Comparison of ENCODE assay signal across 8 cellular contexts in genomic region chr2:13006829-13007715, GRCh38.
A peak's percentile ranks its signal among the peaks of the same experiment; 100 is the strongest.
DNase-seq lines count a peak whose midpoint lies in the region; ATAC-seq and TF ChIP-seq lines count a peak whose summit lies in the region.

No MANE protein-coding gene starts in this region.

- TF ChIP-seq CTCF in foreskin keratinocyte (conservative IDR thresholded peaks at IDR 0.05) (peak; percentile 88), omental fat pad (IDR thresholded peaks at IDR 0.05) (peak in 1 of 3 donors; percentile 59), thoracic aorta (IDR thresholded peaks at IDR 0.05) (peak; percentile 86)

- H3K4me1 ChIP-seq in foreskin keratinocyte (peaks cover 6% of the 10 kb centered on the region), thoracic aorta (ENCODE audit: control insufficient read depth in 1 of 2, low read depth in 2 of 2) (peaks cover 4 to 24% of the 10 kb centered on the region in 2 donors)

- DNase-seq in DMS 273 (lab: John Stamatoyannopoulos, UW; ENCODE audit: unreplicated experiment) (peak; percentile 80), RPMI7951 (ENCODE audit: low read depth) (peak; percentile 90), foreskin keratinocyte (peak; percentile 20 to 54), omental fat pad (ENCODE audit: low spot score) (no peak), thoracic aorta (ENCODE audit: low spot score) (peak; percentile 4)
- peak; percentile 18 to 37 for DNase-seq in activated T-helper 1 cell treated with anti-CD3 and anti-CD28 coated beads, Interleukin-2, amount 50 U/mL, for 16 hours (ENCODE audit: low read depth in 1 of 2, low spot score in 1 of 2)

- H3K27me3 ChIP-seq in foreskin keratinocyte, result no peaks in the 10 kb centered on the region
- no peaks in the 10 kb centered on the region for H3K27me3 ChIP-seq in thoracic aorta (replicated peaks; ENCODE audit: insufficient read depth)

- peak overlapping the region; percentile 12 for H3K27ac ChIP-seq in KOPT-K1 (ENCODE audit: low read depth, low read length, poor library complexity, severe bottlenecking)
- no peak overlapping the region for H3K27ac ChIP-seq in foreskin keratinocyte
- no peak overlapping the region for H3K27ac ChIP-seq in thoracic aorta

- peak overlapping the region; percentile 51 for H3K4me3 ChIP-seq in thoracic aorta

- H3K9me3 ChIP-seq in KOPT-K1 (ENCODE audit: insufficient read depth, low read length, poor library complexity, severe bottlenecking) (no peaks in the 10 kb centered on the region), thoracic aorta (no peaks in the 10 kb centered on the region)

- H3K36me3 ChIP-seq in KOPT-K1 (ENCODE audit: insufficient read depth, low read length) (no peaks in the 10 kb centered on the region), thoracic aorta (no peaks in the 10 kb centered on the region)

- ATAC-seq in GM21526 (IDR thresholded peaks at IDR 0.05; ENCODE audit: low FRiP score, unreplicated experiment), result peak; percentile 87
- peak; percentile 71 for ATAC-seq in foreskin keratinocyte
- ATAC-seq in omental fat pad (ENCODE audit: low FRiP score), result peak; percentile 66
- peak; percentile 23 for ATAC-seq in thoracic aorta (ENCODE audit: insufficient number of reproducible peaks, low FRiP score, low read depth)

Comparison
In these comparisons a context has a peak if more than half of its experiments do, and no peak if none do; other contexts are left out.
1. ATAC-seq: peak in every context shown above with its lines; median percentile 87 in GM21526; 71 in foreskin keratinocyte; 66 in omental fat pad; 23 in thoracic aorta.